Comparison of ENCODE assay signal across 30 cellular contexts in the genomic region with DNA sequence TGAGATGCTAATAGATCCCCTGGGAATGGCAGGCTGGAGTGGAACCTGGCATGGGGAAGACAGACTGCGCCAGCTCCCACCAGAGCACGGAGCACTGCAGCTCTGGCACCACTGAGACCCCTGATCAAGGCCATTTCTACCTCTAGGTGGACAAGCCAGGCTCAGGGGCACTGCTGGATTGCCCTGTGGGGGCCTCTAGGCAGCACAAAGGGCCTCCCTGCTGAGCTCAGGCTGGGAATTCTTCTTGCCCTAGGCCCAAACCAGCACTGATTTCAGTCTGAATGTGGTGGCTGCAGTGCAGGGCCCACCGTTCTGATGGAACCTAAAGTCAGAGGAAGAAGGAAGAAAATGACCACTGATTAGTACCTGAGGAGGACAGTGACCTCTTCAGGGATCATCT.
"Had no signal": no experiment of that assay in that cellular context is flagged by ENCODE, and none has a peak within 500 bp of the region (broad histone marks: within the 10 kb centered on the region; RNA-seq: fewer than 3 reads in every experiment).

No MANE protein-coding gene starts in this region.

- H3K27me3 ChIP-seq: brain microvascular endothelial cell, right atrium auricular region had no signal

- H3K9me3 Mint-ChIP-seq: activated naive CD4-positive, alpha-beta T cell treated with anti-CD3 and anti-CD28 coated beads for 36 hours; activated naive CD8-positive, alpha-beta T cell treated with anti-CD3 and anti-CD28 coated beads, Interleukin-2, amount 10 ng/mL, durations not matched to agents 7 days and 5 days; activated T-helper 1 cell treated with anti-CD3 and anti-CD28 coated beads, Interleukin-12 subunit alpha, Interleukin-12 subunit beta, Interleukin-2, Interleukin-4 antibody, amounts not matched to agents 30 ng/mL and 10 ng/mL and 1 ng/mL, durations not matched to agents 14 hours and 24 hours and 36 hours; effector memory CD8-positive, alpha-beta T cell; mesothelial cell of epicardium; naive B cell; nephron progenitor cell; T-cell; T-helper 2 cell treated with Interferon-gamma antibody and Interleukin-4, amounts not matched to agents 5 μg/mL and 100 μg/mL, for 36 hours had no signal

- H3K4me2 ChIP-seq: smooth muscle cell had no signal

- H3K9me3 ChIP-seq: heart left ventricle, right atrium auricular region, transverse colon had no signal

- H3K27ac Mint-ChIP-seq: activated naive CD4-positive, alpha-beta T cell treated with anti-CD3 and anti-CD28 coated beads for 36 hours; activated naive CD8-positive, alpha-beta T cell treated with anti-CD3 and anti-CD28 coated beads, Interleukin-2, amount 10 ng/mL, durations not matched to agents 7 days and 5 days; activated T-helper 1 cell treated with anti-CD3 and anti-CD28 coated beads, Interleukin-12 subunit alpha, Interleukin-12 subunit beta, Interleukin-2, Interleukin-4 antibody, amounts not matched to agents 30 ng/mL and 10 ng/mL and 1 ng/mL, durations not matched to agents 14 hours and 24 hours and 36 hours; effector memory CD8-positive, alpha-beta T cell; mesothelial cell of epicardium; nephron progenitor cell; T-cell; T-helper 2 cell treated with Interferon-gamma antibody and Interleukin-4, amounts not matched to agents 5 μg/mL and 100 μg/mL, for 36 hours had no signal

- H3K36me3 Mint-ChIP-seq: activated naive CD8-positive, alpha-beta T cell treated with anti-CD3 and anti-CD28 coated beads, Interleukin-2, amount 10 ng/mL, durations not matched to agents 7 days and 5 days; mesothelial cell of epicardium; naive B cell; T-cell had no signal

- H3K79me2 ChIP-seq: parathyroid adenoma had no signal

- H3K27ac ChIP-seq: brain microvascular endothelial cell, heart left ventricle, parathyroid adenoma, right atrium auricular region, transverse colon had no signal

- H3K9ac ChIP-seq: parathyroid adenoma had no signal

- DNase-seq: activated CD4-positive, alpha-beta T cell treated with anti-CD3 and anti-CD28 coated beads for 4 hours; activated CD4-positive, alpha-beta T cell treated with anti-CD3 and anti-CD28 coated beads, Interleukin-2, amount 50 U/mL, for 4 hours; activated CD4-positive, CD25-positive, alpha-beta regulatory T cell; activated CD8-positive, alpha-beta memory T cell treated with anti-CD3 and anti-CD28 coated beads, Interleukin-2, amount 50 U/mL, for 4 hours; activated effector memory CD4-positive, alpha-beta T cell treated with anti-CD3 and anti-CD28 coated beads, Interleukin-2, amount 50 U/mL, for 16 hours; activated naive CD4-positive, alpha-beta T cell treated with anti-CD3 and anti-CD28 coated beads for 36 hours; activated naive CD8-positive, alpha-beta T cell treated with anti-CD3 and anti-CD28 coated beads, Interleukin-2, amount 10 ng/mL, durations not matched to agents 7 days and 5 days; activated T-cell treated with anti-CD3 and anti-CD28 coated beads, Interleukin-2, amount 50 U/mL, for 1 hour; brain microvascular endothelial cell; cortex of kidney; effector memory CD8-positive, alpha-beta T cell; foreskin fibroblast; heart left ventricle; left colon; mammary epithelial cell; naive B cell; nephron progenitor cell; occipital lobe; stimulated activated CD4-positive, alpha-beta T cell treated with anti-CD3 and anti-CD28 coated beads, Interleukin-15, amount 100 ng/mL, for 24 hours; stimulated activated naive CD4-positive, alpha-beta T cell treated with Interleukin-2 at 50 U/mL for 16 hours; T-cell; transverse colon had no signal

- H3K4me1 Mint-ChIP-seq: activated naive CD8-positive, alpha-beta T cell treated with anti-CD3 and anti-CD28 coated beads, Interleukin-2, amount 10 ng/mL, durations not matched to agents 7 days and 5 days; mesothelial cell of epicardium; naive B cell; nephron progenitor cell; T-cell had no signal

- FAIRE-seq: astrocyte, endothelial cell of umbilical vein had no signal

- H3K4me3 ChIP-seq: heart left ventricle, right atrium auricular region, smooth muscle cell, transverse colon had no signal

- H3K36me3 ChIP-seq: brain microvascular endothelial cell, heart left ventricle, right atrium auricular region, transverse colon had no signal

- H3K4me3 Mint-ChIP-seq: activated naive CD4-positive, alpha-beta T cell treated with anti-CD3 and anti-CD28 coated beads for 36 hours; activated naive CD8-positive, alpha-beta T cell treated with anti-CD3 and anti-CD28 coated beads, Interleukin-2, amount 10 ng/mL, durations not matched to agents 7 days and 5 days; activated T-helper 1 cell treated with anti-CD3 and anti-CD28 coated beads, Interleukin-12 subunit alpha, Interleukin-12 subunit beta, Interleukin-2, Interleukin-4 antibody, amounts not matched to agents 30 ng/mL and 10 ng/mL and 1 ng/mL, durations not matched to agents 14 hours and 24 hours and 36 hours; effector memory CD8-positive, alpha-beta T cell; mesothelial cell of epicardium; naive B cell; nephron progenitor cell; T-cell; T-helper 2 cell treated with Interferon-gamma antibody and Interleukin-4, amounts not matched to agents 5 μg/mL and 100 μg/mL, for 36 hours had no signal

- H3K4me1 ChIP-seq: heart left ventricle, parathyroid adenoma, right atrium auricular region, transverse colon had no signal

- H2AFZ ChIP-seq: parathyroid adenoma had no signal
